Comparison of ENCODE assay signal across 1 cellular context in genomic region chr17:33328129-33328528, GRCh38.
TF ChIP-seq lines count a peak whose summit lies in the region.

No MANE protein-coding gene starts in this region.

TF ChIP-seq in GM12878, 131 proteins besides CTCF, POLR2A, EP300 and RAD21 (continued from another document):
- TF ChIP-seq REST (IDR thresholded peaks at IDR 0.05; ENCODE audit: low read depth, low read length) = peak; percentile 86
